Comparison of ENCODE assay signal across 19 cellular contexts in genomic region chr20:63667858-63668257, GRCh38. TPM values are rescaled to one million over a fixed set of nuclear protein-coding genes. Genes with fewer than 3 reads are reported as not detected.
DNase-seq lines count a peak whose midpoint lies in the region; ATAC-seq and TF ChIP-seq lines count a peak whose summit lies in the region.
"Had no signal": no experiment of that assay in that cellular context is flagged by ENCODE, and none has a peak within 500 bp of the region (broad histone marks: within the 10 kb centered on the region; RNA-seq: fewer than 3 reads in every experiment).

No MANE protein-coding gene starts in this region.

- H3K36me3 Mint-ChIP-seq in natural killer cell treated with Interleukin-12 subunit alpha and Interleukin-12 subunit beta and Interleukin-15 and Interleukin-18, amount 100 ng/mL, for 72 hours: peaks cover 7% of the 10 kb centered on the region
- no peaks in the 10 kb centered on the region for H3K36me3 Mint-ChIP-seq in natural killer cell
- peaks cover 22% of the 10 kb centered on the region for H3K36me3 Mint-ChIP-seq in endothelial cell (ENCODE audit: low read depth, unreplicated experiment)
- peaks cover 45% of the 10 kb centered on the region for H3K36me3 Mint-ChIP-seq in stimulated activated memory B cell treated with anti-CD40 and anti-IgM and Interleukin-4, amounts not matched to agents 10 μg/mL and 1 μg/mL and 100 μg/mL, for 72 hours

- H3K9me3 ChIP-seq in psoas muscle: no peaks in the 10 kb centered on the region
- H3K9me3 ChIP-seq: A549; BLaER1 treated with 17β-estradiol and CSF1 and Interleukin-3, amounts not matched to agents 10 nM and 100 nM; Caco-2 had no signal

- TF ChIP-seq CTCF in natural killer cell (IDR thresholded peaks at IDR 0.05) (no peak), endothelial cell (IDR thresholded peaks at IDR 0.05; ENCODE audit: unreplicated experiment) (no peak), psoas muscle (IDR thresholded peaks at IDR 0.05) (no peak)

- peak; percentile 2 to 26 for ATAC-seq in natural killer cell treated with Interleukin-12 subunit alpha and Interleukin-12 subunit beta and Interleukin-15 and Interleukin-18, amount 100 ng/mL, for 72 hours
- ATAC-seq in natural killer cell: no peak
- peak; percentile 55 for ATAC-seq in stimulated activated memory B cell treated with anti-CD40 and anti-IgM and Interleukin-4, amounts not matched to agents 10 μg/mL and 1 μg/mL and 100 μg/mL, for 72 hours
- no peak for ATAC-seq in psoas muscle
- ATAC-seq: A549; CD8-positive, alpha-beta T cell had no signal

- no peaks in the 10 kb centered on the region for H3K27me3 ChIP-seq in H7 (ENCODE audit: control insufficient read depth, insufficient read depth, low read length)
- no peaks in the 10 kb centered on the region for H3K27me3 ChIP-seq in psoas muscle (ENCODE audit: insufficient read depth in 3 of 3, low read length in 2 of 3)
- H3K27me3 ChIP-seq: BLaER1 treated with 17β-estradiol and CSF1 and Interleukin-3, amounts not matched to agents 10 nM and 100 nM had no signal

- no peak overlapping the region for H3K27ac ChIP-seq in psoas muscle
- H3K27ac ChIP-seq: 22Rv1; A549; BLaER1 treated with 17β-estradiol and CSF1 and Interleukin-3, amounts not matched to agents 10 nM and 100 nM; C4-2B had no signal

- H3K4me1 ChIP-seq in psoas muscle: no peaks in the 10 kb centered on the region
- H3K4me1 ChIP-seq: A549, Caco-2 had no signal

- H3K27ac Mint-ChIP-seq in natural killer cell treated with Interleukin-12 subunit alpha and Interleukin-12 subunit beta and Interleukin-15 and Interleukin-18, amount 100 ng/mL, for 72 hours: no peak overlapping the region
- no peak overlapping the region for H3K27ac Mint-ChIP-seq in natural killer cell
- no peak overlapping the region for H3K27ac Mint-ChIP-seq in endothelial cell (ENCODE audit: unreplicated experiment)
- no peak overlapping the region for H3K27ac Mint-ChIP-seq in stimulated activated memory B cell treated with anti-CD40 and anti-IgM and Interleukin-4, amounts not matched to agents 10 μg/mL and 1 μg/mL and 100 μg/mL, for 72 hours
- H3K27ac Mint-ChIP-seq: B cell; CD4-positive, alpha-beta T cell; CD8-positive, alpha-beta T cell had no signal

- WGBS in psoas muscle, 3 donors: 90 to 92% (median 92%) methylated on average over 15 to 16 of the region's 16 CpGs

- peaks cover 0 to 3% of the 10 kb centered on the region in 2 donors for H3K4me1 Mint-ChIP-seq in natural killer cell treated with Interleukin-12 subunit alpha and Interleukin-12 subunit beta and Interleukin-15 and Interleukin-18, amount 100 ng/mL, for 72 hours (ENCODE audit: low read depth in 2 of 2)
- no peaks in the 10 kb centered on the region for H3K4me1 Mint-ChIP-seq in natural killer cell
- no peaks in the 10 kb centered on the region for H3K4me1 Mint-ChIP-seq in endothelial cell (ENCODE audit: unreplicated experiment)
- no peaks in the 10 kb centered on the region for H3K4me1 Mint-ChIP-seq in stimulated activated memory B cell treated with anti-CD40 and anti-IgM and Interleukin-4, amounts not matched to agents 10 μg/mL and 1 μg/mL and 100 μg/mL, for 72 hours
- H3K4me1 Mint-ChIP-seq: B cell had no signal

- H3K27me3 Mint-ChIP-seq in natural killer cell treated with Interleukin-12 subunit alpha and Interleukin-12 subunit beta and Interleukin-15 and Interleukin-18, amount 100 ng/mL, for 72 hours: no peaks in the 10 kb centered on the region
- H3K27me3 Mint-ChIP-seq in natural killer cell (ENCODE audit: low read depth in 2 of 2): no peaks in the 10 kb centered on the region
- H3K27me3 Mint-ChIP-seq in endothelial cell (ENCODE audit: unreplicated experiment): peaks cover 5% of the 10 kb centered on the region
- no peaks in the 10 kb centered on the region for H3K27me3 Mint-ChIP-seq in stimulated activated memory B cell treated with anti-CD40 and anti-IgM and Interleukin-4, amounts not matched to agents 10 μg/mL and 1 μg/mL and 100 μg/mL, for 72 hours
- H3K27me3 Mint-ChIP-seq: B cell; CD4-positive, alpha-beta T cell had no signal

- H3K9me3 Mint-ChIP-seq in natural killer cell treated with Interleukin-12 subunit alpha and Interleukin-12 subunit beta and Interleukin-15 and Interleukin-18, amount 100 ng/mL, for 72 hours: no peaks in the 10 kb centered on the region
- H3K9me3 Mint-ChIP-seq in natural killer cell (no peaks in the 10 kb centered on the region), endothelial cell (ENCODE audit: unreplicated experiment) (no peaks in the 10 kb centered on the region)
- no peaks in the 10 kb centered on the region for H3K9me3 Mint-ChIP-seq in stimulated activated memory B cell treated with anti-CD40 and anti-IgM and Interleukin-4, amounts not matched to agents 10 μg/mL and 1 μg/mL and 100 μg/mL, for 72 hours
- H3K9me3 Mint-ChIP-seq: CD4-positive, alpha-beta T cell; CD8-positive, alpha-beta T cell had no signal

- intact Hi-C loops in natural killer cell (cut with micrococcal nuclease): no loop called here
- intact Hi-C loops in psoas muscle (cut with DNase I): no loop called here

- H3K4me3 Mint-ChIP-seq in natural killer cell treated with Interleukin-12 subunit alpha and Interleukin-12 subunit beta and Interleukin-15 and Interleukin-18, amount 100 ng/mL, for 72 hours: no peak overlapping the region
- H3K4me3 Mint-ChIP-seq in natural killer cell (no peak overlapping the region), endothelial cell (ENCODE audit: unreplicated experiment) (peak overlapping the region; percentile 83)
- H3K4me3 Mint-ChIP-seq in stimulated activated memory B cell treated with anti-CD40 and anti-IgM and Interleukin-4, amounts not matched to agents 10 μg/mL and 1 μg/mL and 100 μg/mL, for 72 hours: no peak overlapping the region
- H3K4me3 Mint-ChIP-seq: B cell; CD4-positive, alpha-beta T cell; CD8-positive, alpha-beta T cell had no signal

- H3K36me3 ChIP-seq in H7 (replicated peaks; ENCODE audit: control insufficient read depth, insufficient read depth, low read length) (peaks cover 6% of the 10 kb centered on the region), psoas muscle (ENCODE audit: insufficient read depth in 1 of 2, low read depth in 1 of 2) (peaks cover 7 to 62% of the 10 kb centered on the region in 2 donors)

- no peak overlapping the region for H3K4me3 ChIP-seq in H7 (ENCODE audit: insufficient read depth, low read depth, low read length)
- no peak overlapping the region for H3K4me3 ChIP-seq in psoas muscle
- H3K4me3 ChIP-seq: A549; BLaER1 treated with 17β-estradiol and CSF1 and Interleukin-3, amounts not matched to agents 10 nM and 100 nM had no signal

- DNase-seq in natural killer cell treated with Interleukin-12 subunit alpha and Interleukin-12 subunit beta and Interleukin-15 and Interleukin-18, amount 100 ng/mL, for 72 hours (ENCODE audit: low spot score): no peak
- DNase-seq in natural killer cell (no peak), H7 (peak; percentile 58), endothelial cell (ENCODE audit: low spot score) (no peak), psoas muscle (no peak), foreskin melanocyte (no peak)
- DNase-seq: AML-193; Caco-2; Calu3; CD4-positive, alpha-beta T cell; CD8-positive, alpha-beta T cell; DMS79 treated with DMSO at 0.1 percent for 48 hours; GF-D8 had no signal

RNA-seq across cellular contexts. Expression of gene RTEL1, which starts 9.7 kb away (rescaled TPM):
- 10 to 100 TPM; 32.3 to 76.9 TPM for total RNA-seq in natural killer cell treated with Interleukin-12 subunit alpha and Interleukin-12 subunit beta and Interleukin-15 and Interleukin-18, amount 100 ng/mL, for 72 hours
- 10 to 100 TPM; 36.3 to 52.0 (median 40.4) TPM for total RNA-seq in natural killer cell
- 15.1 and 22.4 TPM in 2 replicates for total RNA-seq in H7 (2014; rRNA removed; shearing (Covaris generic))
- 20.2 TPM for total RNA-seq in endothelial cell (ENCODE audit: unreplicated experiment)
- total RNA-seq in psoas muscle: 10 to 100 TPM in 2 of 4 donors, 1 to 10 TPM in 2; 9.2 to 17.5 (median 10.9) TPM
- polyA plus RNA-seq in psoas muscle: 1 to 10 TPM; 5.2 to 7.3 (median 7.1) TPM

RNA-seq across cellular contexts. Expression of gene STMN3, which starts 14.6 kb away (rescaled TPM):
- total RNA-seq in natural killer cell treated with Interleukin-12 subunit alpha and Interleukin-12 subunit beta and Interleukin-15 and Interleukin-18, amount 100 ng/mL, for 72 hours: 1 to 10 TPM in 1 of 2 donors, under 1 TPM in 1; 0.88 to 3.2 TPM
- total RNA-seq in natural killer cell: 10 to 100 TPM in 1 of 3 donors, 1 to 10 TPM in 2; 6.7 to 12.9 (median 8.3) TPM
- 24.9 and 32.7 TPM in 2 replicates for total RNA-seq in H7 (2014; rRNA removed; shearing (Covaris generic))
- total RNA-seq in endothelial cell (ENCODE audit: unreplicated experiment): 12.8 TPM
- 1 to 10 TPM; 2.4 to 3.1 (median 2.7) TPM for total RNA-seq in psoas muscle
- polyA plus RNA-seq in psoas muscle: 1 to 10 TPM; 1.0 to 2.7 (median 1.2) TPM

RNA-seq across cellular contexts. Expression of gene TNFRSF6B, which starts 28.6 kb away (rescaled TPM):
- not detected for total RNA-seq in natural killer cell treated with Interleukin-12 subunit alpha and Interleukin-12 subunit beta and Interleukin-15 and Interleukin-18, amount 100 ng/mL, for 72 hours
- total RNA-seq in natural killer cell (not detected), endothelial cell (ENCODE audit: unreplicated experiment) (not detected), psoas muscle (1 to 10 TPM in 3 of 4 donors, not detected in 1; 1.3 to 2.2 (median 1.6) TPM)
- not detected in 2 replicates for total RNA-seq in H7 (2014; rRNA removed; shearing (Covaris generic))
- 10 to 100 TPM in 1 of 3 donors, 1 to 10 TPM in 1, under 1 TPM in 1; 0.56 to 16.1 (median 6.1) TPM for polyA plus RNA-seq in psoas muscle
- total RNA-seq: B cell, Caco-2, Calu3 had no signal

RNA-seq across cellular contexts. Expression of gene ARFRP1, which starts 39.9 kb away (rescaled TPM):
- 10 to 100 TPM; 52.4 to 87.0 TPM for total RNA-seq in natural killer cell treated with Interleukin-12 subunit alpha and Interleukin-12 subunit beta and Interleukin-15 and Interleukin-18, amount 100 ng/mL, for 72 hours
- total RNA-seq in natural killer cell (10 to 100 TPM; 43.9 to 55.8 (median 50.6) TPM), endothelial cell (ENCODE audit: unreplicated experiment) (33.4 TPM), psoas muscle (10 to 100 TPM; 22.9 to 38.9 (median 32.6) TPM)
- total RNA-seq in H7 (2014; rRNA removed; shearing (Covaris generic)): 24.2 and 26.2 TPM in 2 replicates
- polyA plus RNA-seq in psoas muscle: 10 to 100 TPM; 31.7 to 74.0 (median 32.4) TPM

RNA-seq across cellular contexts. Expression of gene ZGPAT, which starts 40.0 kb away (rescaled TPM):
- 10 to 100 TPM; 40.8 to 53.0 TPM for total RNA-seq in natural killer cell treated with Interleukin-12 subunit alpha and Interleukin-12 subunit beta and Interleukin-15 and Interleukin-18, amount 100 ng/mL, for 72 hours
- total RNA-seq in natural killer cell (10 to 100 TPM; 39.3 to 47.7 (median 46.1) TPM), endothelial cell (ENCODE audit: unreplicated experiment) (34.9 TPM), psoas muscle (10 to 100 TPM; 10.7 to 18.2 (median 14.9) TPM)
- total RNA-seq in H7 (2014; rRNA removed; shearing (Covaris generic)): 32.6 and 52.0 TPM in 2 replicates
- polyA plus RNA-seq in psoas muscle: 10 to 100 TPM; 28.4 to 54.8 (median 43.6) TPM

Comparison
In these comparisons a context has a peak if more than half of its experiments do, and no peak if none do; other contexts are left out.
1. ATAC-seq: peak in natural killer cell treated with Interleukin-12 subunit alpha and Interleukin-12 subunit beta and Interleukin-15 and Interleukin-18, amount 100 ng/mL, for 72 hours (2 of 2) and stimulated activated memory B cell treated with anti-CD40 and anti-IgM and Interleukin-4, amounts not matched to agents 10 μg/mL and 1 μg/mL and 100 μg/mL, for 72 hours (single experiment); none in natural killer cell (0 of 3) and psoas muscle (0 of 4).